ENCODE assay signal across 12 cellular contexts in the genomic region with DNA sequence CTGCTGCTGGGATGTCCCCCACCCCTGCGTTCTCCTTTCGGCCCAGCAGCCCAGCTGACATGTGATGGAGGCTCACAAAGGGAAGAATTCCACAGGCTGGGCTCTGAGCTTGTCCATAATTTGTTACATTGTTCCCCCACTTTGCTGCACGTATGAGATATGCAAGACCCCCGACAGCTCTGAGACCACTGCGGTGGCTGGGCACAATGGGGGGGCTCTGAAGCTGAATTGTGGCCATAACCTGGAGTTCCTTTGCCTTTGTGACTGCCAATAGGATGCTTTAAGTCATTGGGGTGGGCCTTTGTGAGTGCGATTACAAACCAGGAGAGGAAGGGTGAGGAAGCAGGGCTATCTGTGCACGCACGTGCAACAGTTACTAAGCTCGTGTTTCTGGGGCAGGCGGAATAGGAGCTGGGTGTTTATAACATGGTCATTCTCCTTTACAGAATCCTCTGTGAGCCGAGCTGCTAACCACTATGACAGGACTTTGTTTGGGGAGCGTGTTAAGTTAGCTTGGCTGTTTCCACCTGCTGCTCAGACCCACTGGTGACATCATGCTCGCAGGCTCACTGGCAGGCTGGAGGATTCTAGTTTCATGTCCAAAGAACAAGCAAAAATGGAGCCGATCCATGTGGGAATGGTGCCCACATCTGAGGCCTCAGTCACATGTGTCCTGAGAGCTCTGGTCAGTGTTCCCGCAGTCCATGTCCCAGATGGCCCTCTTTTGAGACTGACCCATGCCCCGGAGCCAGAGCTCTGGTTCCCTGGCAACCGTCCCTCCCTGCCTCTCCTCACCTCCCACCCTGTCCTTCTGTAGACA.
DNase-seq lines count a peak whose midpoint lies in the region; ATAC-seq and TF ChIP-seq lines count a peak whose summit lies in the region.
"Had no signal": no experiment of that assay in that cellular context is flagged by ENCODE, and none has a peak within 500 bp of the region (broad histone marks: within the 10 kb centered on the region; RNA-seq: fewer than 3 reads in every experiment).

No MANE protein-coding gene starts in this region.

- H3K36me3 ChIP-seq in HEK293 (ENCODE audit: control insufficient read depth in 2 of 2, insufficient read depth in 1 of 2, low read length in 2 of 2) (no peaks in the 10 kb centered on the region), smooth muscle cell (ENCODE audit: low read depth) (no peaks in the 10 kb centered on the region)

- no peaks in the 10 kb centered on the region for H3K4me1 ChIP-seq in HEK293 (ENCODE audit: control insufficient read depth, insufficient read depth, low read length)
- peaks cover 29% of the 10 kb centered on the region for H3K4me1 ChIP-seq in smooth muscle cell (ENCODE audit: low read depth)

- H3K79me2 ChIP-seq in smooth muscle cell (ENCODE audit: low read depth) = no peaks in the 10 kb centered on the region
- H3K79me2 ChIP-seq: hepatocyte had no signal

- H3K4me2 ChIP-seq in smooth muscle cell = no peak overlapping the region
- H3K4me2 ChIP-seq: hepatocyte had no signal

- H3K4me3 ChIP-seq in HEK293 (ENCODE audit: low read depth, low read length) (no peak overlapping the region), smooth muscle cell (no peak overlapping the region)
- H3K4me3 ChIP-seq: hepatocyte had no signal

- POLR2A ChIA-PET in HEK293 (lab: Yijun Ruan, JAX) = no interaction called here

- H2AFZ ChIP-seq in smooth muscle cell (ENCODE audit: low read depth) = no peak overlapping the region
- H2AFZ ChIP-seq: hepatocyte had no signal

- intact Hi-C loops in sciatic nerve (cut with DNase I) = no loop called here

- ATAC-seq in sciatic nerve = peak; percentile 82

- H3K27ac ChIP-seq in HEK293 (ENCODE audit: extremely low read depth, low read depth, low read length) (no peak overlapping the region), caudate nucleus (ENCODE audit: low read depth, low read length) (peak overlapping the region; percentile 71), smooth muscle cell (ENCODE audit: low read depth) (no peak overlapping the region)
- H3K27ac ChIP-seq: hepatocyte had no signal

- no peak for TF ChIP-seq CTCF in HEK293 (tag by site-specific recombination; IDR thresholded peaks at IDR 0.05)
- no peak for TF ChIP-seq CTCF in smooth muscle cell (IDR thresholded peaks at IDR 0.05; ENCODE audit: borderline replicate concordance, insufficient read depth, poor library complexity, severe bottlenecking)

- no peaks in the 10 kb centered on the region for H4K20me1 ChIP-seq in smooth muscle cell (ENCODE audit: low read depth)

- no peak overlapping the region for H3K9ac ChIP-seq in smooth muscle cell (ENCODE audit: low read depth)

- H3F3A ChIP-seq in smooth muscle cell (ENCODE audit: low read depth) = no peaks in the 10 kb centered on the region

- CTCF ChIA-PET in HEK293 (lab: Yijun Ruan, JAX) = no interaction called here

- H3K27me3 ChIP-seq in smooth muscle cell (ENCODE audit: low read depth) = no peaks in the 10 kb centered on the region
- H3K27me3 ChIP-seq: hepatocyte had no signal

- WGBS in smooth muscle cell (ENCODE audit: low lambda C conversion rate) = 73% methylated on average over 17 of the region's 17 CpGs

- H3K9me3 ChIP-seq in HEK293 (ENCODE audit: control insufficient read depth, insufficient read depth, low read depth, low read length) (no peaks in the 10 kb centered on the region), smooth muscle cell (replicated peaks; ENCODE audit: low read depth) (no peaks in the 10 kb centered on the region)

- DNase-seq in caudate nucleus (lab: John Stamatoyannopoulos, UW) = peak in 58 of 61 donors; percentile 8 to 83 (median 56)
- peak; percentile 80 for DNase-seq in inferior parietal cortex (ENCODE audit: extremely low spot score)
- DNase-seq in sciatic nerve (ENCODE audit: low spot score) = peak; percentile 58
- no peak for DNase-seq in COR-L47 (lab: John Stamatoyannopoulos, UW)
- DNase-seq in NCI-H1436 treated with DMSO at 0.1 percent for 48 hours (lab: John Stamatoyannopoulos, UW) = no peak
- DNase-seq in smooth muscle cell (lab: John Stamatoyannopoulos, UW; ENCODE audit: unreplicated experiment) = no peak
- no peak for DNase-seq in MV-4-11 (lab: John Stamatoyannopoulos, UW)
- DNase-seq: activated CD4-positive, alpha-beta T cell treated with anti-CD3 and anti-CD28 coated beads, Interleukin-2, amount 50 U/mL, for 1 hour; effector memory CD4-positive, alpha-beta T cell; NCI-H748 treated with DMSO at 0.1 percent for 48 hours had no signal

TF ChIP-seq in HEK293, 187 proteins besides CTCF, POLR2A, EP300 and RAD21:
- TF ChIP-seq SCRT2 (tag by site-specific recombination; IDR thresholded peaks at IDR 0.05) = peak; percentile 73
- TF ChIP-seq PRDM2 (tag by site-specific recombination; IDR thresholded peaks at IDR 0.05; ENCODE audit: borderline replicate concordance) = no peak

Comparison
In these comparisons a context has a peak if more than half of its experiments do, and no peak if none do; other contexts are left out.
1. DNase-seq: peak in caudate nucleus (58 of 61), inferior parietal cortex (single experiment) and sciatic nerve (single experiment); none in COR-L47 (single experiment), NCI-H1436 treated with DMSO at 0.1 percent for 48 hours (single experiment), smooth muscle cell (single experiment) and MV-4-11 (single experiment).